In genomic region chr3:27680517-27681246, GRCh38 we compare ENCODE assay signal across 10 cellular contexts. TPM values are rescaled to one million over a fixed set of nuclear protein-coding genes. Genes with fewer than 3 reads are reported as not detected.
DNase-seq lines count a peak whose midpoint lies in the region; ATAC-seq and TF ChIP-seq lines count a peak whose summit lies in the region.
"Had no signal": no experiment of that assay in that cellular context is flagged by ENCODE, and none has a peak within 500 bp of the region (broad histone marks: within the 10 kb centered on the region; RNA-seq: fewer than 3 reads in every experiment).

No MANE protein-coding gene starts in this region.

- H3K9ac ChIP-seq in HUES48 (ENCODE audit: low read depth, low read length) = peak overlapping the region; percentile 58

- no peaks in the 10 kb centered on the region for H3K9me3 ChIP-seq in HUES48 (ENCODE audit: control insufficient read depth, insufficient read depth, low read length)
- no peaks in the 10 kb centered on the region for H3K9me3 ChIP-seq in prostate gland

- no peak for TF ChIP-seq POLR2A in prostate gland (IDR thresholded peaks at IDR 0.05)

- H3K4me3 Mint-ChIP-seq in chondrocyte (ENCODE audit: unreplicated experiment) = no peak overlapping the region

- no peaks in the 10 kb centered on the region for H3K9me3 Mint-ChIP-seq in chondrocyte (ENCODE audit: low read depth)
- H3K9me3 Mint-ChIP-seq: activated naive CD4-positive, alpha-beta T cell treated with anti-CD3 and anti-CD28 coated beads, Interleukin-2, amount 50 U/mL, for 24 hours; natural killer cell had no signal

- no peak for DNase-seq in chondrocyte (ENCODE audit: low spot score)
- no peak for DNase-seq in prostate gland (ENCODE audit: low spot score)
- no peak for DNase-seq in NCI-H82 (lab: John Stamatoyannopoulos, UW)
- DNase-seq: natural killer cell had no signal

- H3K27me3 Mint-ChIP-seq in chondrocyte (ENCODE audit: low read depth) = no peaks in the 10 kb centered on the region

- no peaks in the 10 kb centered on the region for H3K36me3 Mint-ChIP-seq in chondrocyte (ENCODE audit: low read depth)
- H3K36me3 Mint-ChIP-seq: activated naive CD4-positive, alpha-beta T cell treated with anti-CD3 and anti-CD28 coated beads, Interleukin-2, amount 50 U/mL, for 24 hours; natural killer cell had no signal

- intact Hi-C loops in prostate gland (cut with DNase I) = loop anchor here (10.0 kb wide), 1 partner anchor 546 kb away; no protein-coding TSS in a partner anchor

- H3K4me3 ChIP-seq in HUES48 (ENCODE audit: low read depth, low read length) (peak overlapping the region; percentile 46), prostate gland (no peak overlapping the region)

- H3K36me3 ChIP-seq in HUES48 (ENCODE audit: control insufficient read depth, insufficient read depth, low read length) = no peaks in the 10 kb centered on the region
- H3K36me3 ChIP-seq in prostate gland = no peaks in the 10 kb centered on the region

- H3K27ac ChIP-seq in HUES48 (ENCODE audit: low read depth, low read length) (peak overlapping the region; percentile 94), prostate gland (peak overlapping the region; percentile 60 to 63)

- H3K4me1 ChIP-seq in HUES48 (ENCODE audit: control insufficient read depth, insufficient read depth, low read length) (peaks cover 12% of the 10 kb centered on the region), prostate gland (replicated peaks) (no peaks in the 10 kb centered on the region)

- no peaks in the 10 kb centered on the region for H3K27me3 ChIP-seq in HUES48 (ENCODE audit: control insufficient read depth, insufficient read depth, low read length)
- no peaks in the 10 kb centered on the region for H3K27me3 ChIP-seq in prostate gland (replicated peaks; ENCODE audit: insufficient read depth)

- H3K27ac Mint-ChIP-seq in chondrocyte (ENCODE audit: unreplicated experiment) = peak overlapping the region; percentile 91

- H3K4me1 Mint-ChIP-seq in chondrocyte (ENCODE audit: low read depth) = peaks cover 49% of the 10 kb centered on the region

- TF ChIP-seq CTCF in chondrocyte (IDR thresholded peaks at IDR 0.05) (no peak), prostate gland (IDR thresholded peaks at IDR 0.05) (no peak)

- ATAC-seq in GM21381 (IDR thresholded peaks at IDR 0.05; ENCODE audit: unreplicated experiment) (peak; percentile 22), HG02840 (IDR thresholded peaks at IDR 0.05; ENCODE audit: low FRiP score, unreplicated experiment) (no peak), GM18520 (IDR thresholded peaks at IDR 0.05; ENCODE audit: unreplicated experiment) (no peak), GM21737 (IDR thresholded peaks at IDR 0.05; ENCODE audit: unreplicated experiment) (no peak)

- 32% methylated on average over 5 of the region's 5 CpGs for WGBS in prostate gland

RNA-seq across cellular contexts. Expression of gene EOMES, which starts 41.4 kb away (rescaled TPM):
- not detected in 3 replicates for total RNA-seq in chondrocyte
- total RNA-seq in prostate gland = under 1 TPM in 1 of 2 donors, not detected in 1; 0.46 TPM
